ENCODE assay signal across 33 cellular contexts in the genomic region with DNA sequence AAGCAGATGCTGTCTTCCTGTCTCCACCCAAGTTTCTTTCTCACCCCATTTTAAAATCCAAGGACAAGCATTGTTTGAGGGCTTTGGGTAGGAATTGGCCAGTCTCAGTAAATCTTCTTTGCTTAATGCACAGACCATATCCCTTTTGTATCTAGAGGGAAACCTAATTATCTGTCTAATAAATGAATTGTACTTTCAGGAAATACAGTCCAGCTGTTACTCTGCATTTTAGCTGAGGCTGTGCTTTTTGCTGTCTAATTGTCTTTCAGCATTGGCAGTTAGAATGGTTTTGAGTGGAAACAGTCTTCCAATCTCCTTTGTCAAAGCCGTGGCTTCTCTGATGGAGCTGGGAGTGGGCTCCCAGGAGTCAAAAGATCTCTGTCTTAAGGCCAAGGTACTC.
DNase-seq lines count a peak whose midpoint lies in the region; ATAC-seq and TF ChIP-seq lines count a peak whose summit lies in the region.
"Had no signal": no experiment of that assay in that cellular context is flagged by ENCODE, and none has a peak within 500 bp of the region (broad histone marks: within the 10 kb centered on the region; RNA-seq: fewer than 3 reads in every experiment).

No MANE protein-coding gene starts in this region.

- H3K27ac ChIP-seq in SK-N-SH (ENCODE audit: low read depth in 2 of 2, low read length in 1 of 2) (no peak overlapping the region), WERI-Rb-1 (peak overlapping the region; percentile 4; the same call in 1 of the 2 replicates), smooth muscle cell (ENCODE audit: low read depth) (no peak overlapping the region), upper lobe of left lung (no peak overlapping the region)
- H3K27ac ChIP-seq: 22Rv1; A549; BLaER1; BLaER1 treated with 17β-estradiol and CSF1 and Interleukin-3, amounts not matched to agents 10 nM and 100 nM; C4-2B had no signal

- H3K4me2 ChIP-seq in SK-N-SH: no peak overlapping the region
- no peak overlapping the region for H3K4me2 ChIP-seq in smooth muscle cell
- H3K4me2 ChIP-seq: A549; BLaER1; BLaER1 treated with 17β-estradiol and CSF1 and Interleukin-3, amounts not matched to agents 10 nM and 100 nM had no signal

- ATAC-seq in SK-N-SH treated with all-trans-retinoic acid at 6 μM for 48 hours: no peak
- no peak for ATAC-seq in HG03521 (IDR thresholded peaks at IDR 0.05; ENCODE audit: unreplicated experiment)
- no peak for ATAC-seq in upper lobe of left lung (ENCODE audit: low FRiP score in 2 of 2)
- ATAC-seq: A549; CD8-positive, alpha-beta T cell had no signal

- H3K79me2 ChIP-seq in SK-N-SH (ENCODE audit: insufficient read depth) (no peaks in the 10 kb centered on the region), smooth muscle cell (ENCODE audit: low read depth) (no peaks in the 10 kb centered on the region)

- no peak for TF ChIP-seq RAD21 in SK-N-SH (IDR thresholded peaks at IDR 0.05; ENCODE audit: low read length)

- TF ChIP-seq CTCF in SK-N-SH (IDR thresholded peaks at IDR 0.05): no peak
- no peak for TF ChIP-seq CTCF in WERI-Rb-1 (IDR thresholded peaks at IDR 0.05; ENCODE audit: low read depth, low read length)
- TF ChIP-seq CTCF in smooth muscle cell (IDR thresholded peaks at IDR 0.05; ENCODE audit: borderline replicate concordance, insufficient read depth, poor library complexity, severe bottlenecking): no peak
- no peak for TF ChIP-seq CTCF in upper lobe of left lung (IDR thresholded peaks at IDR 0.05)

- H3K9ac ChIP-seq in SK-N-SH: no peak overlapping the region
- no peak overlapping the region for H3K9ac ChIP-seq in smooth muscle cell (ENCODE audit: low read depth)
- H3K9ac ChIP-seq: BLaER1; BLaER1 treated with 17β-estradiol and CSF1 and Interleukin-3, amounts not matched to agents 10 nM and 100 nM had no signal

- POLR2A ChIA-PET in SK-N-SH (lab: Yijun Ruan, JAX): no interaction called here

- TF ChIP-seq EP300 in SK-N-SH (IDR thresholded peaks at IDR 0.05; ENCODE audit: borderline replicate concordance in 1 of 2, low read depth in 1 of 2, low read length in 1 of 2): peak in 1 of 2 experiments; percentile 57; a peak in 2 of 4 replicates
- no peak for TF ChIP-seq EP300 in upper lobe of left lung (IDR thresholded peaks at IDR 0.05)

- H3K4me1 ChIP-seq in SK-N-SH (ENCODE audit: control insufficient read depth in 1 of 2, insufficient read depth in 2 of 2, low read depth in 1 of 2, low read length in 1 of 2) (peaks cover 0 to 5% of the 10 kb centered on the region in 2 experiments; a peak in 2 of 4 replicates), smooth muscle cell (ENCODE audit: low read depth) (no peaks in the 10 kb centered on the region), upper lobe of left lung (no peaks in the 10 kb centered on the region)
- H3K4me1 ChIP-seq: A549; BE2C; BLaER1; BLaER1 treated with 17β-estradiol and CSF1 and Interleukin-3, amounts not matched to agents 10 nM and 100 nM; Caco-2 had no signal

- no peak overlapping the region for H2AFZ ChIP-seq in SK-N-SH (ENCODE audit: low read depth)
- no peak overlapping the region for H2AFZ ChIP-seq in smooth muscle cell (ENCODE audit: low read depth)

- no peak for TF ChIP-seq POLR2A in upper lobe of left lung (IDR thresholded peaks at IDR 0.05)

- no peak overlapping the region for H3K4me3 ChIP-seq in SK-N-SH (ENCODE audit: low read depth in 2 of 2, low read length in 1 of 2)
- H3K4me3 ChIP-seq in WERI-Rb-1 (ENCODE audit: low read depth, low read length): no peak overlapping the region
- no peak overlapping the region for H3K4me3 ChIP-seq in smooth muscle cell
- H3K4me3 ChIP-seq in upper lobe of left lung: no peak overlapping the region
- H3K4me3 ChIP-seq: A549; BLaER1; BLaER1 treated with 17β-estradiol and CSF1 and Interleukin-3, amounts not matched to agents 10 nM and 100 nM had no signal

- no peaks in the 10 kb centered on the region for H3F3A ChIP-seq in SK-N-SH (replicated peaks; ENCODE audit: insufficient read depth)
- no peaks in the 10 kb centered on the region for H3F3A ChIP-seq in smooth muscle cell (ENCODE audit: low read depth)

- 0% methylated on average over 1 of the region's 1 CpG for WGBS in SK-N-SH (ENCODE audit: low lambda C conversion rate)
- WGBS in smooth muscle cell (ENCODE audit: low lambda C conversion rate): 90% methylated on average over 1 of the region's 1 CpG
- WGBS in upper lobe of left lung, 2 donors: 61 to 71% methylated on average over 1 of the region's 1 CpG

- DNase-seq in SK-N-SH: peak; percentile 34
- DNase-seq in WERI-Rb-1: no peak
- DNase-seq in left kidney (ENCODE audit: low read depth, low spot score): peak; percentile 39
- DNase-seq in T-helper 1 cell: no peak
- DNase-seq in smooth muscle cell (lab: John Stamatoyannopoulos, UW; ENCODE audit: unreplicated experiment): no peak
- DNase-seq in upper lobe of left lung: no peak
- DNase-seq: 8988T; ACHN; AML-193; BE2C; C1 segment of cervical spinal cord; Caco-2; Calu3; CD4-positive, alpha-beta memory T cell; CD4-positive, alpha-beta T cell; CD4-positive, CD25-positive, alpha-beta regulatory T cell; CD8-positive, alpha-beta memory T cell; CD8-positive, alpha-beta T cell; COR-L47; DMS 273 treated with DMSO at 0.1 percent for 48 hours; DMS153; DMS53; DMS79; DMS79 treated with DMSO at 0.1 percent for 48 hours; DND-41; EL had no signal

- no peaks in the 10 kb centered on the region for H3K9me3 ChIP-seq in SK-N-SH
- no peaks in the 10 kb centered on the region for H3K9me3 ChIP-seq in WERI-Rb-1 (ENCODE audit: severe bottlenecking)
- no peaks in the 10 kb centered on the region for H3K9me3 ChIP-seq in smooth muscle cell (replicated peaks; ENCODE audit: low read depth)
- no peaks in the 10 kb centered on the region for H3K9me3 ChIP-seq in upper lobe of left lung
- H3K9me3 ChIP-seq: A549; BE2C; BLaER1; BLaER1 treated with 17β-estradiol and CSF1 and Interleukin-3, amounts not matched to agents 10 nM and 100 nM; Caco-2 had no signal

- CTCF ChIA-PET in SK-N-SH (lab: Yijun Ruan, JAX): interaction anchor here (0.9 kb wide), 1 partner anchor 35 kb away, joined by 3 read pairs; no protein-coding TSS in a partner anchor

- H3K36me3 ChIP-seq in SK-N-SH (replicated peaks in 1 of 2; ENCODE audit: control insufficient read depth in 1 of 2, insufficient read depth in 2 of 2, low read length in 1 of 2): no peaks in the 10 kb centered on the region
- H3K36me3 ChIP-seq in WERI-Rb-1: no peaks in the 10 kb centered on the region
- no peaks in the 10 kb centered on the region for H3K36me3 ChIP-seq in smooth muscle cell (ENCODE audit: low read depth)
- H3K36me3 ChIP-seq in upper lobe of left lung: no peaks in the 10 kb centered on the region
- H3K36me3 ChIP-seq: BE2C; BLaER1; BLaER1 treated with 17β-estradiol and CSF1 and Interleukin-3, amounts not matched to agents 10 nM and 100 nM had no signal

- H4K20me1 ChIP-seq in SK-N-SH (ENCODE audit: insufficient read depth): no peaks in the 10 kb centered on the region
- no peaks in the 10 kb centered on the region for H4K20me1 ChIP-seq in smooth muscle cell (ENCODE audit: low read depth)
- H4K20me1 ChIP-seq: BLaER1; BLaER1 treated with 17β-estradiol and CSF1 and Interleukin-3, amounts not matched to agents 10 nM and 100 nM had no signal

- H3K9me2 ChIP-seq in SK-N-SH: no peaks in the 10 kb centered on the region

- H3K27me3 ChIP-seq in SK-N-SH (ENCODE audit: insufficient read depth) (no peaks in the 10 kb centered on the region), WERI-Rb-1 (ENCODE audit: insufficient read depth, low read depth, severe bottlenecking) (no peaks in the 10 kb centered on the region), smooth muscle cell (ENCODE audit: low read depth) (no peaks in the 10 kb centered on the region), upper lobe of left lung (no peaks in the 10 kb centered on the region)
- H3K27me3 ChIP-seq: BE2C; BLaER1; BLaER1 treated with 17β-estradiol and CSF1 and Interleukin-3, amounts not matched to agents 10 nM and 100 nM had no signal

TF ChIP-seq in SK-N-SH, 30 proteins besides CTCF, POLR2A, EP300 and RAD21 (continues in another document):
- TF ChIP-seq RCOR1 (IDR thresholded peaks at IDR 0.05; ENCODE audit: low read length): peak; percentile 90; the same call in 1 of the 2 replicates

TF ChIP-seq in SK-N-SH treated with all-trans-retinoic acid at 6 μM for 48 hours, 23 proteins besides CTCF, POLR2A, EP300 and RAD21 (continues in another document):
- TF ChIP-seq RARB (CRISPR knock-in tag; IDR thresholded peaks at IDR 0.05) (no peak), ESRRG (CRISPR knock-in tag; IDR thresholded peaks at IDR 0.05) (no peak), SNAI2 (CRISPR knock-in tag; IDR thresholded peaks at IDR 0.05) (no peak), ISL1 (CRISPR knock-in tag; IDR thresholded peaks at IDR 0.05) (no peak), ARNTL (CRISPR knock-in tag; IDR thresholded peaks at IDR 0.05; ENCODE audit: borderline replicate concordance, low read depth) (no peak), TCF4 (CRISPR knock-in tag; IDR thresholded peaks at IDR 0.05; ENCODE audit: borderline replicate concordance) (peak; percentile 80)
- TF ChIP-seq, protein P1, sequence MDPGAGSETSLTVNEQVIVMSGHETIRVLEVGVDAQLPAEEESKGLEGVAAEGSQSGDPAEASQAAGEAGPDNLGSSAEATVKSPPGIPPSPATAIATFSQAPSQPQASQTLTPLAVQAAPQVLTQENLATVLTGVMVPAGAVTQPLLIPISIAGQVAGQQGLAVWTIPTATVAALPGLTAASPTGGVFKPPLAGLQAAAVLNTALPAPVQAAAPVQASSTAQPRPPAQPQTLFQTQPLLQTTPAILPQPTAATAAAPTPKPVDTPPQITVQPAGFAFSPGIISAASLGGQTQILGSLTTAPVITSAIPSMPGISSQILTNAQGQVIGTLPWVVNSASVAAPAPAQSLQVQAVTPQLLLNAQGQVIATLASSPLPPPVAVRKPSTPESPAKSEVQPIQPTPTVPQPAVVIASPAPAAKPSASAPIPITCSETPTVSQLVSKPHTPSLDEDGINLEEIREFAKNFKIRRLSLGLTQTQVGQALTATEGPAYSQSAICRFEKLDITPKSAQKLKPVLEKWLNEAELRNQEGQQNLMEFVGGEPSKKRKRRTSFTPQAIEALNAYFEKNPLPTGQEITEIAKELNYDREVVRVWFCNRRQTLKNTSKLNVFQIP (CRISPR knock-in tag; IDR thresholded peaks at IDR 0.05; ENCODE audit: borderline replicate concordance, low read depth): no peak

Comparison
In these comparisons a context has a peak if more than half of its experiments do, and no peak if none do; other contexts are left out.
1. DNase-seq: peak in SK-N-SH (single experiment) and left kidney (single experiment); none in WERI-Rb-1 (single experiment), T-helper 1 cell (0 of 5), smooth muscle cell (single experiment) and upper lobe of left lung (0 of 2).